Comparison of ENCODE assay signal across 1 cellular context in the genomic region with DNA sequence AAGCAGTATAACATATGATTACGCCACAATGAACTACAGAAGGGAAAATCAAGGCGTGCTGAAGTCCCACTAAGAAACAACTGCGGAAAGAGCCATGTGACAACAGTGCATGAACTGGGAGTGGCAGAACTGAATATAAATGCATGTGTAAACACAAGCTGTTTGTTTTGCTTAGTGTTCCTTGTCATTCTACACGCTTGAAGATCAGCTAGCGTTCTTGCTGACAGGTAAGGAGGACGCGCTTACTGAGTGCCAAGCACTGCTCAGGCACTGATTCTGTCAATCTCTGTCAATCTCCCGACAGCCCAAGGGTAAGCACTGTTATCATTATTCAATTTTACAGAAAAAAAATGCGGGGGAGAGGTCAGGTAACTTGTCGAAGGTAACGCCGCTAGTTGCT.
A peak's percentile ranks its signal among the peaks of the same experiment; 100 is the strongest.
TF ChIP-seq lines count a peak whose summit lies in the region.

No MANE protein-coding gene starts in this region.

TF ChIP-seq in SK-N-SH, 30 proteins besides CTCF, POLR2A, EP300 and RAD21 (continued from another document):
- TF ChIP-seq, protein P1, sequence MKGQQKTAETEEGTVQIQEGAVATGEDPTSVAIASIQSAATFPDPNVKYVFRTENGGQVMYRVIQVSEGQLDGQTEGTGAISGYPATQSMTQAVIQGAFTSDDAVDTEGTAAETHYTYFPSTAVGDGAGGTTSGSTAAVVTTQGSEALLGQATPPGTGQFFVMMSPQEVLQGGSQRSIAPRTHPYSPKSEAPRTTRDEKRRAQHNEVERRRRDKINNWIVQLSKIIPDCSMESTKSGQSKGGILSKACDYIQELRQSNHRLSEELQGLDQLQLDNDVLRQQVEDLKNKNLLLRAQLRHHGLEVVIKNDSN (IDR thresholded peaks at IDR 0.05; ENCODE audit: borderline replicate concordance, low read depth): peak; percentile 20; the same call in 1 of the 2 replicates
